In the genomic region with DNA sequence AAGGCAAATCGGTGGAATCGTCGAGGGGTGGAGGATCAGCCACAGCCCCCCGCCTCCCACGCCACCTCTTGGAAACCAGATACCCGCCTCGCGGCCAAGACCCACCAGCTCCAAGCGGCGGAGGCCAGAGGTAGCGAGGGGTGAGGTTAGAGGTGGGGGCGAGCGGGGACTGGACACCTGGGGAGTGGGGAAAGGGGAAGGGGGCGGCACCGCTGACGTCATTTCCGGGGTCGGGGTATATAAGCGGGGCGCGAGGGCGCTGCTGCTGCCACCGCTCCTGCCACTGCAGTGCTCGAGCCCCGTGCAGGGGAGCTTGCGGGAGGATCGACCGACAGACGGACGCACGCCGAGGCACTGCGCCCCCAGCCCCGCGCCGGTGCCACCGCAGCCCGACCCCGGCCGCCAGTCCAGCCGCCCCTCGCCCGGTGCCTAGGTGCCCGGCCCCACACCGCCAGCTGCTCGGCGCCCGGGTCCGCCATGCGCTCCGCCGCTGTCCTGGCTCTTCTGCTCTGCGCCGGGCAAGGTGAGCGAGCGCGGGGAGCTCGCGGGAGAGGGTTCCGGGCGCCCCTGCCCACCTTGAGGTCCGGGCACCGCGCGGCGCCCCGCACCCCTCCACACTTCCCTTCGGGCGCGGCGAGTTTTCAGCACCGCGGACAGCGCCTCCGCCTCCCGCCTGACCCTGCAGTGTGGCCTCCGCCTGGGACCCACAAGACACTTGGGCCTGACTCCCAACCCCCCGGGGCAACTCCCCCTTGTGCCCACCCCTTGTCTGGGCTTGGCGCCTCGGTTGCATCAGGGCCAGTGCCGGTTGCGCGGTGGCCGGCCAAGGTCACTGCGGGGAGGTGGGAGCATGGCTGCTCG, we compare ENCODE assay signal across 8 cellular contexts. TPM values are rescaled to one million over a fixed set of nuclear protein-coding genes. Genes with fewer than 3 reads are reported as not detected.
DNase-seq lines count a peak whose midpoint lies in the region; ATAC-seq, FAIRE-seq and TF ChIP-seq lines count a peak whose summit lies in the region.

TSS of gene CHGA (plus strand) at position 268 of the 861 bp plus-strand sequence. CDS start at position 478, 210 bp downstream.

- FAIRE-seq in HepG2 (lab: Jason Lieb, UNC): no peak

- H2AFZ ChIP-seq in DND-41 (ENCODE audit: low read depth, low read length) (no peak within 1 kb of the TSS), HepG2 (ENCODE audit: low read length) (no peak within 1 kb of the TSS)

- H3K27ac ChIP-seq in DND-41 (ENCODE audit: low read length): no peak within 1 kb of the TSS
- no peak within 1 kb of the TSS for H3K27ac ChIP-seq in HepG2 (ENCODE audit: extremely low read length, insufficient read depth, low read length)

- TF ChIP-seq CTCF in DND-41 (IDR thresholded peaks at IDR 0.05; ENCODE audit: borderline replicate concordance, extremely low read depth, low read length, poor library complexity, severe bottlenecking) (no peak), HepG2 (CRISPR knock-in tag; IDR thresholded peaks at IDR 0.05) (peak; percentile 18; the same call in 1 of the 2 replicates)

- TF ChIP-seq RAD21 in HepG2 (CRISPR knock-in tag; IDR thresholded peaks at IDR 0.05): no peak

- intact Hi-C loops in HepG2 (cut with micrococcal nuclease; ENCODE audit: unreplicated experiment): no loop called here

- H3K36me3 ChIP-seq in DND-41 (ENCODE audit: insufficient read depth, low read length): no peaks in the 10 kb centered on the region
- no peaks in the 10 kb centered on the region for H3K36me3 ChIP-seq in HepG2 (replicated peaks in 1 of 2; ENCODE audit: control insufficient read depth in 1 of 2, insufficient read depth in 2 of 2, low read length in 2 of 2)

- ATAC-seq in DND-41 (ENCODE audit: insufficient read depth, low read depth) (peak; percentile 79), HepG2 (peak; percentile 92), HG02973 (IDR thresholded peaks at IDR 0.05; ENCODE audit: unreplicated experiment) (no peak), GM21576 (IDR thresholded peaks at IDR 0.05; ENCODE audit: unreplicated experiment) (no peak)
- peak; percentile 62 for ATAC-seq in stimulated activated memory B cell treated with anti-CD40 and anti-IgM and Interleukin-4, amounts not matched to agents 10 μg/mL and 1 μg/mL and 100 μg/mL, for 72 hours

- in situ Hi-C loops in HepG2 (cut with HindIII; ENCODE audit: extremely low pct_ligation_motif_present, low pct_unique_long_range_greater_than_20kb): no loop called here

- no TSS peak for BruUV-seq in HepG2 (replicated peaks; lab: Mats Ljungman, UMichigan)

- peak within 1 kb of the TSS; percentile 23 for H3K4me3 Mint-ChIP-seq in stimulated activated memory B cell treated with anti-CD40 and anti-IgM and Interleukin-4, amounts not matched to agents 10 μg/mL and 1 μg/mL and 100 μg/mL, for 72 hours

- H3K4me1 Mint-ChIP-seq in stimulated activated memory B cell treated with anti-CD40 and anti-IgM and Interleukin-4, amounts not matched to agents 10 μg/mL and 1 μg/mL and 100 μg/mL, for 72 hours: peaks cover 25% of the 10 kb centered on the region

- POLR2A ChIA-PET in HepG2 (lab: Yijun Ruan, JAX): no interaction called here

- H3K36me3 Mint-ChIP-seq in stimulated activated memory B cell treated with anti-CD40 and anti-IgM and Interleukin-4, amounts not matched to agents 10 μg/mL and 1 μg/mL and 100 μg/mL, for 72 hours: no peaks in the 10 kb centered on the region

- H3K4me1 ChIP-seq in DND-41 (ENCODE audit: insufficient read depth, low read length) (no peaks in the 10 kb centered on the region), HepG2 (ENCODE audit: insufficient read depth, low read length) (no peaks in the 10 kb centered on the region)

- H4K20me1 ChIP-seq in DND-41 (ENCODE audit: insufficient read depth, low read length) (peaks cover 4% of the 10 kb centered on the region), HepG2 (ENCODE audit: insufficient read depth, low read length) (0 out of 2 replicates have a peak, but pooled peaks cover 4% of the 10 kb centered on the region)

- 22% methylated on average over 32 of the region's 86 CpGs for WGBS in HepG2 (ENCODE audit: low lambda C conversion rate)

- H3K27ac Mint-ChIP-seq in stimulated activated memory B cell treated with anti-CD40 and anti-IgM and Interleukin-4, amounts not matched to agents 10 μg/mL and 1 μg/mL and 100 μg/mL, for 72 hours: no peak within 1 kb of the TSS

- CTCF ChIA-PET in HepG2 (lab: Yijun Ruan, JAX; ENCODE audit: low intra/inter-chr PET ratio, low total read pairs): no interaction called here

- H3K9me3 ChIP-seq in DND-41 (ENCODE audit: insufficient read depth, low read length, severe bottlenecking) (no peaks in the 10 kb centered on the region), HepG2 (ENCODE audit: low read length) (no peaks in the 10 kb centered on the region)

- DNase-seq in DND-41 (peak; percentile 37), NCI-H1092 treated with DMSO at 0.1 percent for 48 hours (lab: John Stamatoyannopoulos, UW) (peak; percentile 85), T-helper 9 cell (peak; percentile 33), HepG2 (ENCODE audit: low spot score) (peak; percentile 36)
- DNase-seq in central memory CD4-positive, alpha-beta T cell: peak; percentile 15

- H3K79me2 ChIP-seq in DND-41 (ENCODE audit: insufficient read depth, low read length): no peaks in the 10 kb centered on the region
- no peaks in the 10 kb centered on the region for H3K79me2 ChIP-seq in HepG2 (ENCODE audit: insufficient read depth, low read length)

- TF ChIP-seq POLR2A in HepG2 (IDR thresholded peaks at IDR 0.05; ENCODE audit: insufficient read depth in 1 of 2, low read depth in 2 of 2, low read length in 2 of 2): no peak

- no peaks in the 10 kb centered on the region for H3K27me3 ChIP-seq in DND-41 (ENCODE audit: insufficient read depth, low read length, poor library complexity)
- H3K27me3 ChIP-seq in HepG2 (ENCODE audit: control insufficient read depth in 1 of 2, insufficient read depth in 2 of 2, low read length in 2 of 2): peaks cover 0 to 3% of the 10 kb centered on the region in 2 experiments; a peak in 1 of 5 replicates

- H3K9me3 Mint-ChIP-seq in stimulated activated memory B cell treated with anti-CD40 and anti-IgM and Interleukin-4, amounts not matched to agents 10 μg/mL and 1 μg/mL and 100 μg/mL, for 72 hours: no peaks in the 10 kb centered on the region

- H3K4me3 ChIP-seq in DND-41 (ENCODE audit: low read depth in 1 of 2, low read length in 2 of 2) (no peak within 1 kb of the TSS), HepG2 (replicated peaks in 1 of 3; ENCODE audit: insufficient read depth in 1 of 3, low read depth in 2 of 3, low read length in 3 of 3) (no peak within 1 kb of the TSS; a peak in 1 of 6 replicates)

- peaks cover 40% of the 10 kb centered on the region for H3K27me3 Mint-ChIP-seq in stimulated activated memory B cell treated with anti-CD40 and anti-IgM and Interleukin-4, amounts not matched to agents 10 μg/mL and 1 μg/mL and 100 μg/mL, for 72 hours

- TF ChIP-seq EP300 in HepG2 (IDR thresholded peaks at IDR 0.05; ENCODE audit: low read depth in 2 of 2, low read length in 2 of 2): no peak
- no peak for TF ChIP-seq EP300 in HepG2 (CRISPR knock-in tag; IDR thresholded peaks at IDR 0.05; ENCODE audit: borderline replicate concordance)

- H3K4me2 ChIP-seq in DND-41 (ENCODE audit: insufficient read depth, low read length) (no peak within 1 kb of the TSS), HepG2 (ENCODE audit: low read depth, low read length) (no peak within 1 kb of the TSS)

- no peak within 1 kb of the TSS for H3K9ac ChIP-seq in DND-41 (ENCODE audit: low read depth, low read length)
- no peak within 1 kb of the TSS for H3K9ac ChIP-seq in HepG2 (ENCODE audit: insufficient read depth, low read depth, low read length)

RNA-seq across cellular contexts. Expression of gene CHGA, which starts in this region (rescaled TPM):
- not detected in 2 replicates for total RNA-seq in HepG2 (2016; rRNA removed; fragmentation: Illumina TruSeq; extraction: Trizol)
- total RNA-seq in HepG2 (2016; cell fraction: cytosol; rRNA removed; fragmentation: Illumina TruSeq; extraction: Trizol; ENCODE audit: low read depth): not detected in 2 replicates
- not detected in 2 replicates for total RNA-seq in HepG2 (2016; cell fraction: insoluble cytoplasmic fraction; rRNA removed; fragmentation: Illumina TruSeq; extraction: Trizol)
- not detected in 2 replicates for total RNA-seq in HepG2 (2016; cell fraction: membrane; rRNA removed; fragmentation: Illumina TruSeq; extraction: Trizol)
- not detected in 2 replicates for total RNA-seq in HepG2 (2016; cell fraction: nucleus; rRNA removed; fragmentation: Illumina TruSeq; extraction: Trizol)
- not detected in 2 replicates for polyA plus RNA-seq in HepG2 (2011; rRNA removed)
- polyA plus RNA-seq in HepG2 (2011; cell fraction: cytosol; rRNA removed): not detected in 2 replicates
- not detected in 2 replicates for polyA plus RNA-seq in HepG2 (2011; cell fraction: nucleus; rRNA removed)
- polyA plus RNA-seq in HepG2 (2012): not detected in 2 replicates
- polyA plus RNA-seq in HepG2 (2016; cell fraction: cytosol; fragmentation: Illumina TruSeq; extraction: Trizol; ENCODE audit: low read depth): not detected in 2 replicates
- not detected in 2 replicates for polyA plus RNA-seq in HepG2 (2016; cell fraction: insoluble cytoplasmic fraction; fragmentation: Illumina TruSeq; extraction: Trizol; ENCODE audit: low read depth)
- polyA plus RNA-seq in HepG2 (2016; cell fraction: membrane; fragmentation: Illumina TruSeq; extraction: Trizol; ENCODE audit: low read depth): not detected in 2 replicates
- polyA plus RNA-seq in HepG2 (2016; cell fraction: nucleus; fragmentation: Illumina TruSeq; extraction: Trizol; ENCODE audit: insufficient read depth, low read depth): not detected in 2 replicates
- polyA minus RNA-seq in HepG2 (2011; rRNA and poly(A)+ RNA removed; ENCODE audit: low replicate concordance): 0.44 TPM in 1 of 2 replicates, not detected in the other
- not detected in 2 replicates for polyA minus RNA-seq in HepG2 (2011; cell fraction: cytosol; rRNA and poly(A)+ RNA removed)
- polyA minus RNA-seq in HepG2 (2011; cell fraction: nucleus; rRNA and poly(A)+ RNA removed): not detected in 2 replicates

Comparison
In these comparisons a context has a peak if more than half of its experiments do, and no peak if none do; other contexts are left out.
1. Peak in DNase-seq and ATAC-seq in HepG2; RNA of the gene not detected or under 1 TPM.
2. ATAC-seq: peak in DND-41 (single experiment) and stimulated activated memory B cell treated with anti-CD40 and anti-IgM and Interleukin-4, amounts not matched to agents 10 μg/mL and 1 μg/mL and 100 μg/mL, for 72 hours (single experiment); none in HG02973 (single experiment) and GM21576 (single experiment).
3. DNase-seq: peak in every context shown above with its lines; median percentile 85 in NCI-H1092 treated with DMSO at 0.1 percent for 48 hours; 37 in DND-41; 36 in HepG2; 33 in T-helper 9 cell; 15 in central memory CD4-positive, alpha-beta T cell.